In genomic region chr4:145732416-145732815, GRCh38 we compare ENCODE assay signal across 9 cellular contexts. TPM values are rescaled to one million over a fixed set of nuclear protein-coding genes. Genes with fewer than 3 reads are reported as not detected.
DNase-seq lines count a peak whose midpoint lies in the region; ATAC-seq and TF ChIP-seq lines count a peak whose summit lies in the region.
"Had no signal": no experiment of that assay in that cellular context is flagged by ENCODE, and none has a peak within 500 bp of the region (broad histone marks: within the 10 kb centered on the region; RNA-seq: fewer than 3 reads in every experiment).

No MANE protein-coding gene starts in this region.

- peak overlapping the region; percentile 98 for H3K27ac ChIP-seq in RWPE1

- CTCF ChIA-PET in RWPE1 (lab: Yijun Ruan, JAX) = no interaction called here

- ATAC-seq in HG03139 (IDR thresholded peaks at IDR 0.05; ENCODE audit: unreplicated experiment) = no peak

- POLR2A ChIA-PET in RWPE1 (lab: Yijun Ruan, JAX; ENCODE audit: low non-redundant PET) = interaction anchor here (0.6 kb wide), 1 partner anchor 43 kb away, joined by 4 read pairs; no protein-coding TSS in a partner anchor

- DNase-seq in RWPE1 (ENCODE audit: low spot score) (no peak), fibroblast of the aortic adventitia (ENCODE audit: low read depth) (no peak), renal cortical epithelial cell (ENCODE audit: low read depth) (peak; percentile 35), Kasumi-1 (lab: John Stamatoyannopoulos, UW) (no peak)
- no peak for DNase-seq in NK-92 treated with Interleukin-12 subunit alpha and Interleukin-12 subunit beta, amount 100 ng/mL, for 24 hours (lab: John Stamatoyannopoulos, UW)
- no peak for DNase-seq in effector CD4-positive, alpha-beta T cell

- peak overlapping the region; percentile 85 for H3K4me3 ChIP-seq in GM08714 (ENCODE audit: low read length)
- H3K4me3 ChIP-seq in fibroblast of the aortic adventitia (ENCODE audit: low read depth, low read length) = peak overlapping the region; percentile 47

- TF ChIP-seq CTCF in RWPE1 (conservative IDR thresholded peaks at IDR 0.05; ENCODE audit: low read depth) = no peak
- TF ChIP-seq CTCF in fibroblast of the aortic adventitia (IDR thresholded peaks at IDR 0.05; ENCODE audit: insufficient read depth, low read length) = no peak

RNA-seq across cellular contexts. Expression of gene C4orf51, which starts 52.5 kb away (rescaled TPM):
- not detected in 2 replicates for total RNA-seq in fibroblast of the aortic adventitia (ENCODE audit: low replicate concordance)
- not detected in 2 replicates for total RNA-seq in renal cortical epithelial cell
- total RNA-seq: SK-MEL-5 had no signal
